Comparison of ENCODE assay signal across 17 cellular contexts in genomic region chr1:107267489-107267888, GRCh38.
"Had no signal": no experiment of that assay in that cellular context is flagged by ENCODE, and none has a peak within 500 bp of the region (broad histone marks: within the 10 kb centered on the region; RNA-seq: fewer than 3 reads in every experiment).

No MANE protein-coding gene starts in this region.

- H3K9me3 ChIP-seq: esophagus muscularis mucosa, gastroesophageal sphincter, heart left ventricle, left lung, lower lobe of right lung had no signal

- H3K27me3 ChIP-seq: dorsolateral prefrontal cortex, esophagus muscularis mucosa, foreskin keratinocyte, gastroesophageal sphincter, heart left ventricle, hepatocyte, left lung had no signal

- H3K4me1 ChIP-seq: esophagus muscularis mucosa, gastroesophageal sphincter, heart left ventricle, left lung, lower lobe of right lung had no signal

- H3K4me3 ChIP-seq: coronary artery, dorsolateral prefrontal cortex, esophagus muscularis mucosa, gastroesophageal sphincter, heart left ventricle, hepatocyte, left lung, lower lobe of right lung had no signal

- ATAC-seq: foreskin keratinocyte, gastroesophageal sphincter, heart left ventricle, left cardiac atrium, left lung, left ventricle myocardium superior, lower lobe of right lung had no signal

- H3K36me3 ChIP-seq: esophagus muscularis mucosa, gastroesophageal sphincter, heart left ventricle, left lung, lower lobe of right lung had no signal

- H3K27ac ChIP-seq: coronary artery, dorsolateral prefrontal cortex, esophagus muscularis mucosa, foreskin keratinocyte, gastroesophageal sphincter, heart left ventricle, hepatocyte, left lung, lower lobe of right lung had no signal

- DNase-seq: dermis blood vessel endothelial cell; dorsolateral prefrontal cortex; effector CD4-positive, alpha-beta T cell; effector memory CD4-positive, alpha-beta T cell; foreskin keratinocyte; heart left ventricle; hypothalamus; left cardiac atrium; left lung; left ventricle myocardium superior; lower lobe of right lung; mesenchymal stem cell; midbrain had no signal
